ENCODE assay signal across 23 cellular contexts in genomic region chr7:80807166-80807900, GRCh38.
DNase-seq lines count a peak whose midpoint lies in the region; ATAC-seq, FAIRE-seq and TF ChIP-seq lines count a peak whose summit lies in the region.
"Had no signal": no experiment of that assay in that cellular context is flagged by ENCODE, and none has a peak within 500 bp of the region (broad histone marks: within the 10 kb centered on the region; RNA-seq: fewer than 3 reads in every experiment).

No MANE protein-coding gene starts in this region.

- H4K20me1 ChIP-seq in IMR-90 (ENCODE audit: insufficient read depth, low read length) (no peaks in the 10 kb centered on the region), neural progenitor cell (ENCODE audit: low read depth) (no peaks in the 10 kb centered on the region)

- POLR2A ChIA-PET in IMR-90 (lab: Charles Lee; ENCODE audit: unreplicated experiment), result no interaction called here

- H2BK15ac ChIP-seq in IMR-90 (ENCODE audit: low read depth, low read length), result no peak overlapping the region

- no peak overlapping the region for H2AK9ac ChIP-seq in IMR-90 (replicated peaks; ENCODE audit: low read depth, low read length, poor library complexity)

- H3K9ac ChIP-seq in IMR-90 (ENCODE audit: low read depth, low read length) (no peak overlapping the region), neural progenitor cell (no peak overlapping the region)

- intact Hi-C loops in IMR-90 (cut with micrococcal nuclease), result no loop called here

- no peaks in the 10 kb centered on the region for H3F3A ChIP-seq in neural progenitor cell (ENCODE audit: low read depth)

- peaks cover 14% of the 10 kb centered on the region for H3K4me1 Mint-ChIP-seq in neural progenitor cell
- H3K4me1 Mint-ChIP-seq: stimulated activated memory B cell treated with anti-CD40 and anti-IgM and Interleukin-4, amounts not matched to agents 10 μg/mL and 1 μg/mL and 100 μg/mL, for 72 hours; WTC11 had no signal

- peak; percentile 89 for FAIRE-seq in D721Med (lab: Jason Lieb, UNC)
- FAIRE-seq: H1 had no signal

- no peak overlapping the region for H3K56ac ChIP-seq in IMR-90 (ENCODE audit: extremely low read depth, insufficient read depth, low read length)

- in situ Hi-C loops in IMR-90 (cut with MboI; ENCODE audit: low sequenced_read_pairs), result no loop called here
- in situ Hi-C loops in astrocyte of the spinal cord (cut with HindIII; ENCODE audit: low sequenced_read_pairs), result no loop called here

- no peak overlapping the region for H2AK5ac ChIP-seq in IMR-90 (ENCODE audit: low read depth, low read length)

- peaks cover 2% of the 10 kb centered on the region for H3K9me3 Mint-ChIP-seq in neural progenitor cell

- no peak overlapping the region for H3K27ac ChIP-seq in IMR-90 (ENCODE audit: insufficient read depth, low read length)
- no peak overlapping the region for H3K27ac ChIP-seq in neural progenitor cell

- no peaks in the 10 kb centered on the region for H3K27me3 Mint-ChIP-seq in neural progenitor cell (ENCODE audit: insufficient read depth, low read depth)
- H3K27me3 Mint-ChIP-seq: stimulated activated memory B cell treated with anti-CD40 and anti-IgM and Interleukin-4, amounts not matched to agents 10 μg/mL and 1 μg/mL and 100 μg/mL, for 72 hours had no signal

- no peak overlapping the region for H3K27ac Mint-ChIP-seq in neural progenitor cell
- H3K27ac Mint-ChIP-seq: stimulated activated memory B cell treated with anti-CD40 and anti-IgM and Interleukin-4, amounts not matched to agents 10 μg/mL and 1 μg/mL and 100 μg/mL, for 72 hours; WTC11 had no signal

- no peak overlapping the region for H2BK120ac ChIP-seq in IMR-90 (ENCODE audit: low read depth, low read length)

- no peak overlapping the region for H3K14ac ChIP-seq in IMR-90 (replicated peaks; ENCODE audit: low read depth, low read length)

- no peak overlapping the region for H3K4me3 Mint-ChIP-seq in neural progenitor cell
- H3K4me3 Mint-ChIP-seq: neural crest cell; stimulated activated memory B cell treated with anti-CD40 and anti-IgM and Interleukin-4, amounts not matched to agents 10 μg/mL and 1 μg/mL and 100 μg/mL, for 72 hours; WTC11 had no signal

- no peaks in the 10 kb centered on the region for H3K79me2 ChIP-seq in neural progenitor cell (ENCODE audit: low read depth)

- H3K4me2 ChIP-seq in IMR-90 (ENCODE audit: low read depth, low read length), result no peak overlapping the region
- no peak overlapping the region for H3K4me2 ChIP-seq in neural progenitor cell

- H2AFZ ChIP-seq in IMR-90 (replicated peaks; ENCODE audit: low read length, poor library complexity) (no peak overlapping the region), neural progenitor cell (replicated peaks) (no peak overlapping the region)

- H3K18ac ChIP-seq in IMR-90 (ENCODE audit: low read depth, low read length), result no peak overlapping the region

- BruUV-seq in IMR-90 (replicated peaks; lab: Mats Ljungman, UMichigan), result no TSS peak

- peak overlapping the region; percentile 9 for H2BK5ac ChIP-seq in IMR-90 (ENCODE audit: low read depth, low read length, poor library complexity, severe bottlenecking)

- CTCF ChIA-PET in IMR-90 (lab: Yijun Ruan, JAX), result interaction anchor here (0.6 kb wide), 1 partner anchor 11 kb away, joined by 3 read pairs; no protein-coding TSS in a partner anchor

- H4K91ac ChIP-seq in IMR-90 (ENCODE audit: insufficient read depth, low read depth, low read length), result no peak overlapping the region

- H3K4me3 ChIP-seq in IMR-90 (ENCODE audit: insufficient read depth, low read depth, low read length) (no peak overlapping the region), astrocyte of the spinal cord (ENCODE audit: low read depth, low read length) (no peak overlapping the region), neural progenitor cell (no peak overlapping the region)

- no peaks in the 10 kb centered on the region for H3K4me1 ChIP-seq in IMR-90 (ENCODE audit: control insufficient read depth, insufficient read depth, low read length)
- no peaks in the 10 kb centered on the region for H3K4me1 ChIP-seq in neural progenitor cell
- H3K4me1 ChIP-seq: Caco-2 had no signal

- H3K79me1 ChIP-seq in IMR-90 (ENCODE audit: low read depth in 1 of 2, low read length in 2 of 2), result peaks cover 0 to 4% of the 10 kb centered on the region in 2 experiments; a peak in 1 of 4 replicates

- TF ChIP-seq CTCF in D721Med (IDR thresholded peaks at IDR 0.05; ENCODE audit: insufficient read depth, missing control alignments), result no peak
- TF ChIP-seq CTCF in IMR-90 (conservative IDR thresholded peaks at IDR 0.05; ENCODE audit: low read depth, low read length), result no peak
- no peak for TF ChIP-seq CTCF in astrocyte of the spinal cord (IDR thresholded peaks at IDR 0.05; ENCODE audit: low read depth, low read length)
- TF ChIP-seq CTCF in omental fat pad (IDR thresholded peaks at IDR 0.05), result no peak
- no peak for TF ChIP-seq CTCF in neural progenitor cell (IDR thresholded peaks at IDR 0.05)

- no peak overlapping the region; a peak in 1 of 4 replicates for H4K8ac ChIP-seq in IMR-90 (ENCODE audit: low read depth in 2 of 2, low read length in 2 of 2)

- ATAC-seq in IMR-90 (ENCODE audit: low read depth), result peak; percentile 37; the same call in 1 of the 2 replicates
- peak; percentile 60 for ATAC-seq in omental fat pad (ENCODE audit: low FRiP score)
- no peak for ATAC-seq in HG02623 (IDR thresholded peaks at IDR 0.05; ENCODE audit: unreplicated experiment)
- ATAC-seq: esophagus mucosa; left lobe of liver; stimulated activated memory B cell treated with anti-CD40 and anti-IgM and Interleukin-4, amounts not matched to agents 10 μg/mL and 1 μg/mL and 100 μg/mL, for 72 hours; WTC11 had no signal

- H3K36me3 ChIP-seq in IMR-90 (ENCODE audit: control insufficient read depth, insufficient read depth, low read length) (no peaks in the 10 kb centered on the region; the same call in 1 of the 2 replicates), neural progenitor cell (no peaks in the 10 kb centered on the region)

- H4K5ac ChIP-seq in IMR-90 (ENCODE audit: low read depth, low read length), result no peak overlapping the region

- no peak overlapping the region for H3K23ac ChIP-seq in IMR-90 (ENCODE audit: low read depth, low read length)

- dilution Hi-C loops in IMR-90 (cut with HindIII; ENCODE audit: low sequenced_read_pairs, unreplicated experiment), result no loop called here

- H3K9me3 ChIP-seq in IMR-90 (ENCODE audit: control insufficient read depth, insufficient read depth, low read length) (no peaks in the 10 kb centered on the region), neural progenitor cell (ENCODE audit: low read depth) (no peaks in the 10 kb centered on the region)
- H3K9me3 ChIP-seq: Caco-2 had no signal

- no peak for TF ChIP-seq RAD21 in IMR-90 (IDR thresholded peaks at IDR 0.05; ENCODE audit: low read length)

- no peak overlapping the region for H2BK20ac ChIP-seq in IMR-90 (ENCODE audit: low read depth, low read length)

- TF ChIP-seq POLR2A in IMR-90 (IDR thresholded peaks at IDR 0.05; ENCODE audit: low read depth, low read length), result no peak

- H3K4ac ChIP-seq in IMR-90 (ENCODE audit: low read depth, low read length), result no peak overlapping the region; the same call in 1 of the 2 replicates

- WGBS in IMR-90 (ENCODE audit: extremely low coverage in 2 of 2, insufficient read length in 1 of 2), 2 experiments, result no CpG with 5 or more reads among the region's 3 CpGs

- DNase-seq in D721Med (ENCODE audit: insufficient read length, low spot score) (no peak), IMR-90 (peak; percentile 28), astrocyte of the spinal cord (ENCODE audit: low read depth, low spot score) (peak; percentile 29), omental fat pad (ENCODE audit: low spot score) (no peak), OCI-M1 (lab: John Stamatoyannopoulos, UW) (no peak), retina (no peak), neural progenitor cell (ENCODE audit: low spot score) (no peak)
- DNase-seq: activated CD4-positive, alpha-beta T cell treated with anti-CD3 and anti-CD28 coated beads, Interleukin-2, amount 50 U/mL, for 48 hours; activated gamma-delta T cell treated with Interleukin-2 at 50 U/mL for 16 hours; activated T-cell treated with anti-CD3 and anti-CD28 coated beads for 4 hours; amniotic stem cell; Caco-2; glutamatergic neuron; NCI-H187; Right ventricle myocardium superior; T-helper 2 cell had no signal

- H3K9me1 ChIP-seq in IMR-90 (ENCODE audit: insufficient read depth, low read length), result peaks cover 3% of the 10 kb centered on the region; the same call in 1 of the 2 replicates

- H3K27me3 ChIP-seq in IMR-90 (ENCODE audit: control insufficient read depth, insufficient read depth, low read length) (no peaks in the 10 kb centered on the region), neural progenitor cell (no peaks in the 10 kb centered on the region)

- peaks cover 12% of the 10 kb centered on the region for H3K36me3 Mint-ChIP-seq in neural progenitor cell
- H3K36me3 Mint-ChIP-seq: stimulated activated memory B cell treated with anti-CD40 and anti-IgM and Interleukin-4, amounts not matched to agents 10 μg/mL and 1 μg/mL and 100 μg/mL, for 72 hours; WTC11 had no signal

TF ChIP-seq in IMR-90, 13 proteins besides CTCF, POLR2A, EP300 and RAD21:
- no peak for TF ChIP-seq USF2 (IDR thresholded peaks at IDR 0.05; ENCODE audit: low read depth, low read length)
- TF ChIP-seq RCOR1 (IDR thresholded peaks at IDR 0.05; ENCODE audit: insufficient replicate concordance, low read length), result no peak
TF ChIP-seq in IMR-90: peak in this region for 0.

Comparison
In these comparisons a context has a peak if more than half of its experiments do, and no peak if none do; other contexts are left out.
1. DNase-seq: peak in IMR-90 (single experiment) and astrocyte of the spinal cord (single experiment); none in D721Med (single experiment), omental fat pad (single experiment), OCI-M1 (single experiment), retina (single experiment) and neural progenitor cell (single experiment).